ENCODE assay signal across 9 cellular contexts in the genomic region with DNA sequence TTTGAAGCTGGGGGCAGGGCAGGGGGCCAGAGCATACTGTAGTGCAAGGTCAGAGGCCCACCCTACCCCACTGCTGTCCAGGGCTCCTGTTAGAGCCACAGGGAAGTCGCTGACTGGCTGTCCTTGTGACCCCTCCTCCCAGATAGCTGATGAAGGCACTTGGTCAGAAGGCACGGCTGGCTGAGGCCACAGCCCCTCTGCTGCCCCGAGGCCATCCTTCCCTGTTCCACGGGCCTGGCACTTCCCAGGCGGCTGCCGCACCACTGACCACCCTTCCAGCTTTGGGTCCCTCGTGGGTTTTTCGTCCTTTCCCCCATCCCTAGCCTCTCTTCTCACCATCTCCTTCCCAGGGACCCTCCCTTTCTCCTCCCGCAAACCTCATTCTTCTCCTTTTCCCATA. TPM values are rescaled to one million over a fixed set of nuclear protein-coding genes. Genes with fewer than 3 reads are reported as not detected.
"Had no signal": no experiment of that assay in that cellular context is flagged by ENCODE, and none has a peak within 500 bp of the region (broad histone marks: within the 10 kb centered on the region; RNA-seq: fewer than 3 reads in every experiment).

No MANE protein-coding gene starts in this region.

- DNase-seq: H9, HCEC 1CT, IMR-90 had no signal

- H3K4me3 Mint-ChIP-seq: GM23338, H9 had no signal

- FAIRE-seq: H1, H54, K562 had no signal

- ATAC-seq: GM23338, K562 had no signal

- H2AFZ ChIP-seq: GM23338 had no signal

- H3K4me2 ChIP-seq: GM23338 had no signal

- H3K27ac ChIP-seq: HL-60 had no signal

- H3K27ac Mint-ChIP-seq: GM23338, H9 had no signal

- H3K4me3 ChIP-seq: GM23338, K562 had no signal

RNA-seq across cellular contexts. Expression of gene EMILIN3, which starts 9.2 kb away (rescaled TPM):
- total RNA-seq: HT1080, K562 had no signal
